Comparison of ENCODE assay signal across 28 cellular contexts in the genomic region with DNA sequence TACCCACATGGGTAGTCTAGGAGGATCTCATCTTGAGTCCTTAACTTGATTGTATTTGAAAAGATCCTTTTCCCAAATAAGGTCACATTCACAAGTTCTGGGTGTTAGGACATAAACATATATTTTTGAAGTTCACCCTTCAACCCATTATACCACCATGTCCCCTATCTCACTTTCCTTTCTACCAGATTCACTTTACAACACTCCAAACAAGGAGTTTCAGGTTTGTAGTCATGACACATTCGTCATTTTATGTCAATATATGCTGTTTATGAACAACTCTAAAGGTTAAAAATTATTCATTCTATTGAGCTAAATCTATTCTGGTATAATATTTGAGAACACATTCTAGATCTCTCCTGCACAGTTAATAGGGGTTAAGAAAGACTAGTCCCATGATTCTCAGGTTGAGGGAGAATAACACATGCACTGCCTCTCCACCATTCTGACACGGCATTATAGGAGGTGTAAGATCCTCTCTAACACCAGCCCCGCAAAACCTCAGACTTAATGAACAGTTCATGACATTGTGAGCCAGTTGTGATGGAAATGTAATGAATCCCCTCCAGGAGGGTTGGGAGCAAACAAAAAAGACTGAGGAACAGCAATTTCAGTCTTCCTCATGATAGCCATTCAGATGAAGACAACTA.
A peak's percentile ranks its signal among the peaks of the same experiment; 100 is the strongest.
DNase-seq lines count a peak whose midpoint lies in the region; ATAC-seq, FAIRE-seq and TF ChIP-seq lines count a peak whose summit lies in the region.
"Had no signal": no experiment of that assay in that cellular context is flagged by ENCODE, and none has a peak within 500 bp of the region (broad histone marks: within the 10 kb centered on the region; RNA-seq: fewer than 3 reads in every experiment).

No MANE protein-coding gene starts in this region.

- FAIRE-seq in HepG2 (lab: Jason Lieb, UNC) = no peak
- FAIRE-seq: GM12878, K562 had no signal

- H3K36me3 ChIP-seq in HepG2 (replicated peaks in 1 of 2; ENCODE audit: control insufficient read depth in 1 of 2, insufficient read depth in 2 of 2, low read length in 2 of 2) (peaks cover 5 to 16% of the 10 kb centered on the region in 2 experiments; a peak in 3 of 5 replicates), right lobe of liver (no peaks in the 10 kb centered on the region), thyroid gland (no peaks in the 10 kb centered on the region)
- H3K36me3 ChIP-seq: MG63, SJCRH30 had no signal

- peaks cover 24% of the 10 kb centered on the region for H3K36me3 Mint-ChIP-seq in activated T-helper 2 cell treated with anti-CD3 and anti-CD28 coated beads, Interferon-gamma antibody, Interleukin-2, Interleukin-4, amounts not matched to agents 10 μg/mL and 5 μg/mL and 100 μg/mL, durations not matched to agents 14 hours and 24 hours and 36 hours (ENCODE audit: low read depth)
- H3K36me3 Mint-ChIP-seq in natural killer cell = no peaks in the 10 kb centered on the region
- peaks cover 6% of the 10 kb centered on the region for H3K36me3 Mint-ChIP-seq in progenitor cell of endocrine pancreas (ENCODE audit: insufficient read depth)

- H3K4me3 Mint-ChIP-seq in activated T-helper 2 cell treated with anti-CD3 and anti-CD28 coated beads, Interferon-gamma antibody, Interleukin-2, Interleukin-4, amounts not matched to agents 10 μg/mL and 5 μg/mL and 100 μg/mL, durations not matched to agents 14 hours and 24 hours and 36 hours (ENCODE audit: low read depth) = no peak overlapping the region
- H3K4me3 Mint-ChIP-seq in natural killer cell = no peak overlapping the region
- H3K4me3 Mint-ChIP-seq in progenitor cell of endocrine pancreas (ENCODE audit: low read depth) = no peak overlapping the region

- CTCF ChIA-PET in HepG2 (lab: Yijun Ruan, JAX; ENCODE audit: low intra/inter-chr PET ratio, low total read pairs) = no interaction called here

- H3K9me3 Mint-ChIP-seq in activated T-helper 2 cell treated with anti-CD3 and anti-CD28 coated beads, Interferon-gamma antibody, Interleukin-2, Interleukin-4, amounts not matched to agents 10 μg/mL and 5 μg/mL and 100 μg/mL, durations not matched to agents 14 hours and 24 hours and 36 hours = no peaks in the 10 kb centered on the region
- no peaks in the 10 kb centered on the region for H3K9me3 Mint-ChIP-seq in natural killer cell
- no peaks in the 10 kb centered on the region for H3K9me3 Mint-ChIP-seq in progenitor cell of endocrine pancreas (ENCODE audit: low read depth)

- no peak overlapping the region for H3K4me3 ChIP-seq in HepG2 (replicated peaks in 1 of 3; ENCODE audit: insufficient read depth in 1 of 3, low read depth in 2 of 3, low read length in 3 of 3)
- H3K4me3 ChIP-seq in right lobe of liver = no peak overlapping the region
- H3K4me3 ChIP-seq in thyroid gland (replicated peaks in 1 of 3) = no peak overlapping the region
- H3K4me3 ChIP-seq: GM12878, GM23248, K562, MG63, SJCRH30 had no signal

- DNase-seq in HepG2 (ENCODE audit: low spot score) (no peak), right lobe of liver (no peak), natural killer cell (no peak), progenitor cell of endocrine pancreas (ENCODE audit: low spot score, unreplicated experiment) (no peak), thyroid gland (no peak)
- no peak for DNase-seq in activated T-helper 2 cell treated with anti-CD3 and anti-CD28 coated beads, Interferon-gamma antibody, Interleukin-2, Interleukin-4, amounts not matched to agents 10 μg/mL and 5 μg/mL and 100 μg/mL, durations not matched to agents 14 hours and 24 hours and 36 hours (ENCODE audit: low spot score)
- DNase-seq: C1 segment of cervical spinal cord; CD4-positive, alpha-beta memory T cell; DMS 273 treated with DMSO at 0.1 percent for 48 hours; DMS79; EL; GDM1; GM23248; H7; NCI-H1105 treated with DMSO at 0.1 percent for 48 hours; NCI-H146; NCI-H1930; NCI-H2107; NCI-H446; NCI-H524 treated with DMSO at 0.1 percent for 48 hours; NCI-H82; NK-92 treated with Interleukin-12 subunit alpha and Interleukin-12 subunit beta, amount 100 ng/mL, for 24 hours; PC-3; SJCRH30 had no signal

- POLR2A ChIA-PET in HepG2 (lab: Yijun Ruan, JAX) = interaction anchor here (1.2 kb wide), 1 partner anchor 185 kb away, joined by 3 read pairs; a partner anchor contains a TSS

- no TSS peak for BruUV-seq in HepG2 (replicated peaks; lab: Mats Ljungman, UMichigan)

- WGBS in HepG2 (ENCODE audit: low lambda C conversion rate) = 93% methylated on average over 3 of the region's 3 CpGs
- 81% methylated on average over 2 of the region's 3 CpGs for WGBS in right lobe of liver (ENCODE audit: insufficient coverage, low coverage, low lambda C conversion rate, missing lambda C conversion rate)
- 94 to 96% methylated on average over 3 of the region's 3 CpGs for WGBS in thyroid gland, 2 donors

- no peak for TF ChIP-seq POLR2A in HepG2 (IDR thresholded peaks at IDR 0.05; ENCODE audit: insufficient read depth in 1 of 2, low read depth in 2 of 2, low read length in 2 of 2)
- no peak for TF ChIP-seq POLR2A in right lobe of liver (IDR thresholded peaks at IDR 0.05)
- no peak for TF ChIP-seq POLR2A in thyroid gland (IDR thresholded peaks at IDR 0.05)

- TF ChIP-seq CTCF in HepG2 (CRISPR knock-in tag; IDR thresholded peaks at IDR 0.05) (no peak), right lobe of liver (IDR thresholded peaks at IDR 0.05) (no peak), natural killer cell (IDR thresholded peaks at IDR 0.05) (no peak), progenitor cell of endocrine pancreas (IDR thresholded peaks at IDR 0.05; ENCODE audit: unreplicated experiment) (no peak), thyroid gland (IDR thresholded peaks at IDR 0.05) (no peak)

- H3K79me2 ChIP-seq in HepG2 (ENCODE audit: insufficient read depth, low read length) = no peaks in the 10 kb centered on the region

- H3K4me1 ChIP-seq in HepG2 (ENCODE audit: insufficient read depth, low read length) (no peaks in the 10 kb centered on the region), right lobe of liver (peaks cover 0 to 5% (median 0%) of the 10 kb centered on the region in 4 donors), thyroid gland (peaks cover 15 to 17% of the 10 kb centered on the region in 2 donors)
- H3K4me1 ChIP-seq: SJCRH30 had no signal

- H3K27ac Mint-ChIP-seq in activated T-helper 2 cell treated with anti-CD3 and anti-CD28 coated beads, Interferon-gamma antibody, Interleukin-2, Interleukin-4, amounts not matched to agents 10 μg/mL and 5 μg/mL and 100 μg/mL, durations not matched to agents 14 hours and 24 hours and 36 hours = peak overlapping the region; percentile 36
- H3K27ac Mint-ChIP-seq in natural killer cell = peak overlapping the region; percentile 11 to 61
- H3K27ac Mint-ChIP-seq in progenitor cell of endocrine pancreas = no peak overlapping the region

- TF ChIP-seq EP300 in HepG2 (IDR thresholded peaks at IDR 0.05; ENCODE audit: low read depth in 2 of 2, low read length in 2 of 2) (no peak), HepG2 (CRISPR knock-in tag; IDR thresholded peaks at IDR 0.05; ENCODE audit: borderline replicate concordance) (no peak)

- ATAC-seq in HepG2 (no peak), right lobe of liver (no peak), natural killer cell (peak; percentile 79 to 86 (median 82)), HG02610 (IDR thresholded peaks at IDR 0.05; ENCODE audit: unreplicated experiment) (no peak)
- ATAC-seq: GM12878, K562 had no signal

- no peak overlapping the region for H2AFZ ChIP-seq in HepG2 (ENCODE audit: low read length)
- H2AFZ ChIP-seq: GM23248 had no signal

- H3K27ac ChIP-seq in HepG2 (ENCODE audit: extremely low read length, insufficient read depth, low read length) = no peak overlapping the region
- no peak overlapping the region for H3K27ac ChIP-seq in right lobe of liver
- H3K27ac ChIP-seq in thyroid gland = no peak overlapping the region
- H3K27ac ChIP-seq: GM23248, SJCRH30 had no signal

- H3K27me3 ChIP-seq in HepG2 (ENCODE audit: control insufficient read depth in 1 of 2, insufficient read depth in 2 of 2, low read length in 2 of 2) (no peaks in the 10 kb centered on the region), right lobe of liver (no peaks in the 10 kb centered on the region), thyroid gland (no peaks in the 10 kb centered on the region)
- H3K27me3 ChIP-seq: MG63, SJCRH30 had no signal

- H3K27me3 Mint-ChIP-seq in activated T-helper 2 cell treated with anti-CD3 and anti-CD28 coated beads, Interferon-gamma antibody, Interleukin-2, Interleukin-4, amounts not matched to agents 10 μg/mL and 5 μg/mL and 100 μg/mL, durations not matched to agents 14 hours and 24 hours and 36 hours (ENCODE audit: low read depth) = no peaks in the 10 kb centered on the region
- H3K27me3 Mint-ChIP-seq in natural killer cell (ENCODE audit: low read depth in 2 of 2) = no peaks in the 10 kb centered on the region
- no peaks in the 10 kb centered on the region for H3K27me3 Mint-ChIP-seq in progenitor cell of endocrine pancreas
- H3K27me3 Mint-ChIP-seq: CD4-positive, alpha-beta memory T cell had no signal

- H4K20me1 ChIP-seq in HepG2 (ENCODE audit: insufficient read depth, low read length) = no peaks in the 10 kb centered on the region

- intact Hi-C loops in HepG2 (cut with micrococcal nuclease; ENCODE audit: unreplicated experiment) = no loop called here
- intact Hi-C loops in right lobe of liver (cut with DNase I) = no loop called here
- intact Hi-C loops in activated T-helper 2 cell treated with anti-CD3 and anti-CD28 coated beads, Interferon-gamma antibody, Interleukin-2, Interleukin-4, amounts not matched to agents 10 μg/mL and 5 μg/mL and 100 μg/mL, durations not matched to agents 14 hours and 24 hours and 36 hours (cut with micrococcal nuclease) = loop anchor here (2.0 kb wide), 1 partner anchor 15 kb away; no protein-coding TSS in a partner anchor
- intact Hi-C loops in natural killer cell (cut with micrococcal nuclease) = loop anchor here (5.0 kb wide), 1 partner anchor 67 kb away; no protein-coding TSS in a partner anchor
- intact Hi-C loops in thyroid gland (cut with DNase I) = no loop called here

- H3K9ac ChIP-seq in HepG2 (ENCODE audit: insufficient read depth, low read depth, low read length) = no peak overlapping the region
- H3K9ac ChIP-seq: GM23248 had no signal

- H3K9me3 ChIP-seq in HepG2 (ENCODE audit: low read length) (no peaks in the 10 kb centered on the region), right lobe of liver (no peaks in the 10 kb centered on the region), thyroid gland (no peaks in the 10 kb centered on the region)
- H3K9me3 ChIP-seq: MG63, SJCRH30 had no signal

- TF ChIP-seq RAD21 in HepG2 (CRISPR knock-in tag; IDR thresholded peaks at IDR 0.05) = no peak

- in situ Hi-C loops in HepG2 (cut with HindIII; ENCODE audit: extremely low pct_ligation_motif_present, low pct_unique_long_range_greater_than_20kb) = no loop called here

- H3K4me1 Mint-ChIP-seq in activated T-helper 2 cell treated with anti-CD3 and anti-CD28 coated beads, Interferon-gamma antibody, Interleukin-2, Interleukin-4, amounts not matched to agents 10 μg/mL and 5 μg/mL and 100 μg/mL, durations not matched to agents 14 hours and 24 hours and 36 hours (ENCODE audit: low read depth) = peaks cover 32% of the 10 kb centered on the region
- H3K4me1 Mint-ChIP-seq in natural killer cell (peaks cover 23 to 28% of the 10 kb centered on the region in 2 donors), progenitor cell of endocrine pancreas (ENCODE audit: low read depth) (peaks cover 11% of the 10 kb centered on the region)

- H3K4me2 ChIP-seq in HepG2 (ENCODE audit: low read depth, low read length) = no peak overlapping the region

TF ChIP-seq in HepG2, 621 proteins besides CTCF, POLR2A, EP300 and RAD21 (continues in another document):
- TF ChIP-seq HOXA9 (CRISPR knock-in tag; IDR thresholded peaks at IDR 0.05; ENCODE audit: borderline replicate concordance) = 0 out of 2 replicates have a peak, but pooled peaks have one; percentile 26

Comparison
In these comparisons a context has a peak if more than half of its experiments do, and no peak if none do; other contexts are left out.
1. ATAC-seq: peak in natural killer cell (3 of 3); none in HepG2 (single experiment), right lobe of liver (0 of 4) and HG02610 (single experiment).
2. intact Hi-C loops: an anchor here in activated T-helper 2 cell treated with anti-CD3 and anti-CD28 coated beads, Interferon-gamma antibody, Interleukin-2, Interleukin-4, amounts not matched to agents 10 μg/mL and 5 μg/mL and 100 μg/mL, durations not matched to agents 14 hours and 24 hours and 36 hours (2.0 kb wide) and natural killer cell (5.0 kb wide); none called in HepG2, right lobe of liver and thyroid gland.